In the genomic region with DNA sequence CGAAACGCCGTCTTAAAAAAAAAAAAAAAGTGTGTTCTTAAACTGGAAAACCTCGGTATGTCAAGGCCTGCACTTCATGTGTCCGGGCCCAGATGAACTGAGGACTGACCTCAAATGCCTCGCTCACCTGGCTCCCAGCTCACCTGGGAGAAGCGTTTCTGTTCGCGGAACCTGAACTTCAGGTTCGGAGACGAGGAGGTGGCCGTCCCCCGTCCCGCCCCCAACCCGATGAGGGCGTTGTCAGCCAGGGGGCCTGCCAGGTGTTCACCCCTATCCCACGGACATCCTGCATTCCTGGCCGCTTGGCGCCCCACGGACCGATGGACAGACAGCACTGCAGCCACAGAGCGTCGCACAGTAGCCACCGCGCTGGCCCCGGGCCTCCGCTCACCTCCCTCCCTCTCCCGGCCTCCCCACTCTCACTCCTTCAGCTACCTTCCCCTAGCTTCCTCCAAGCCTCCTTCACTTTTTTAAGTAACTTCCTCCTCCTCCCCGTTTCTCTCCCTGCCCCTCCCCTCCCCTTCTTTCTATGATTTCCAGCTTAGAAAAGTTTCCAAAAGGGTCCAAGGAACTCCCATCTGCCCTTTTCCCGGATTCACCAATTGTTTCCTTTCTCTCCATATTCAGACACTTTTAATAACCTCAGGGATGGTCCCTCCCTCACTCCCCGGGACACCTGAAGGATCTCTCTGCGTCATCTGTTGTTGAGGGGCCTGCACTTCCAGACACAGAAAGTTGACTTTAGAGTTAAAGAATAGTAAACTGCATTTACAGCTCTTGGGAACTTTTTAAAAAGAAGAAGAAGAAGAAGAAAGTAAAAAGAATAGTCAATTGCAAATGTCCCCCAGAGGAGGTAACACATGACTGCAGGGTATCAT, we compare ENCODE assay signal across 11 cellular contexts. TPM values are rescaled to one million over a fixed set of nuclear protein-coding genes. Genes with fewer than 3 reads are reported as not detected.
A peak's percentile ranks its signal among the peaks of the same experiment; 100 is the strongest.
DNase-seq lines count a peak whose midpoint lies in the region; ATAC-seq and TF ChIP-seq lines count a peak whose summit lies in the region.
"Had no signal": no experiment of that assay in that cellular context is flagged by ENCODE, and none has a peak within 500 bp of the region (broad histone marks: within the 10 kb centered on the region; RNA-seq: fewer than 3 reads in every experiment).

No MANE protein-coding gene starts in this region.

- TF ChIP-seq POLR2A in esophagus squamous epithelium (IDR thresholded peaks at IDR 0.05), result no peak
- TF ChIP-seq POLR2A in prostate gland (IDR thresholded peaks at IDR 0.05), result no peak

- ATAC-seq in central memory CD8-positive, alpha-beta T cell (replicated peaks; ENCODE audit: extremely low read depth, poor library complexity, severe bottlenecking), result no peak
- ATAC-seq in naive thymus-derived CD4-positive, alpha-beta T cell, result no peak
- no peak for ATAC-seq in left cardiac atrium

- TF ChIP-seq CTCF in DOHH2 (IDR thresholded peaks at IDR 0.05; ENCODE audit: low read depth, low read length, poor library complexity, severe bottlenecking) (no peak), MM.1S (IDR thresholded peaks at IDR 0.05; ENCODE audit: low read length) (no peak), esophagus squamous epithelium (IDR thresholded peaks at IDR 0.05) (no peak), prostate gland (IDR thresholded peaks at IDR 0.05) (no peak)

- no peaks in the 10 kb centered on the region for H3K27me3 Mint-ChIP-seq in central memory CD8-positive, alpha-beta T cell
- no peaks in the 10 kb centered on the region for H3K27me3 Mint-ChIP-seq in naive thymus-derived CD4-positive, alpha-beta T cell

- H3K9me2 ChIP-seq in DOHH2 (replicated peaks; ENCODE audit: control insufficient read depth, low read length), result no peaks in the 10 kb centered on the region
- H3K9me2 ChIP-seq in MM.1S (replicated peaks; ENCODE audit: insufficient read depth, low read length), result no peaks in the 10 kb centered on the region

- peak overlapping the region; percentile 58 for H3K4me3 Mint-ChIP-seq in central memory CD8-positive, alpha-beta T cell
- H3K4me3 Mint-ChIP-seq in naive thymus-derived CD4-positive, alpha-beta T cell, result peak overlapping the region; percentile 64 to 86 (median 81)

- H3K4me3 ChIP-seq in DOHH2 (ENCODE audit: low read length), result peak overlapping the region; percentile 37
- H3K4me3 ChIP-seq in MM.1S (ENCODE audit: low read length), result peak overlapping the region; percentile 26
- H3K4me3 ChIP-seq in naive thymus-derived CD4-positive, alpha-beta T cell (ENCODE audit: low read length), result peak overlapping the region; percentile 32
- no peak overlapping the region for H3K4me3 ChIP-seq in esophagus squamous epithelium
- no peak overlapping the region for H3K4me3 ChIP-seq in prostate gland
- H3K4me3 ChIP-seq: esophagus muscularis mucosa had no signal

- POLR2A ChIA-PET in naive thymus-derived CD4-positive, alpha-beta T cell (lab: Charles Lee), result interaction anchor here (0.6 to 3.7 kb wide), 18 partner anchors 9 to 881 kb away, joined by 3 to 21 read pairs (median 5); a partner anchor contains a TSS

- no peaks in the 10 kb centered on the region for H3K36me3 ChIP-seq in DOHH2 (ENCODE audit: control insufficient read depth, low read length)
- H3K36me3 ChIP-seq in MM.1S (replicated peaks; ENCODE audit: insufficient read depth, low read length), result no peaks in the 10 kb centered on the region
- no peaks in the 10 kb centered on the region for H3K36me3 ChIP-seq in naive thymus-derived CD4-positive, alpha-beta T cell (ENCODE audit: control insufficient read depth in 2 of 3, insufficient read depth in 3 of 3, low read length in 3 of 3)
- H3K36me3 ChIP-seq in esophagus squamous epithelium, result no peaks in the 10 kb centered on the region
- H3K36me3 ChIP-seq in prostate gland, result no peaks in the 10 kb centered on the region
- H3K36me3 ChIP-seq: esophagus muscularis mucosa had no signal

- H3K9me3 Mint-ChIP-seq in central memory CD8-positive, alpha-beta T cell, result no peaks in the 10 kb centered on the region
- peaks cover 0 to 4% (median 0%) of the 10 kb centered on the region in 11 donors for H3K9me3 Mint-ChIP-seq in naive thymus-derived CD4-positive, alpha-beta T cell

- H3K4me1 Mint-ChIP-seq in central memory CD8-positive, alpha-beta T cell, result peaks cover 67% of the 10 kb centered on the region
- H3K4me1 Mint-ChIP-seq in naive thymus-derived CD4-positive, alpha-beta T cell, result peaks cover 57 to 96% (median 86%) of the 10 kb centered on the region in 7 donors

- intact Hi-C loops in naive thymus-derived CD4-positive, alpha-beta T cell (cut with micrococcal nuclease), result loop anchor here in 1 of 2 donors (10.0 kb wide), 1 partner anchor 1038 kb away; a partner anchor contains a TSS
- intact Hi-C loops in left cardiac atrium (cut with DNase I) (no loop called here), esophagus squamous epithelium (cut with DNase I) (no loop called here), prostate gland (cut with DNase I) (no loop called here)

- 56 to 74% methylated on average over 24 to 30 of the region's 32 CpGs for WGBS in esophagus squamous epithelium, 2 donors
- 47% methylated on average over 32 of the region's 32 CpGs for WGBS in prostate gland

- peak overlapping the region; percentile 92 for H3K27ac ChIP-seq in DOHH2 (ENCODE audit: low read depth, low read length)
- H3K27ac ChIP-seq in MM.1S (ENCODE audit: low read length), result peak overlapping the region; percentile 47; the same call in 1 of the 2 replicates
- peak overlapping the region; percentile 64 for H3K27ac ChIP-seq in naive thymus-derived CD4-positive, alpha-beta T cell (ENCODE audit: low read depth, low read length)
- peak overlapping the region in 2 of 4 donors; percentile 21 to 34 for H3K27ac ChIP-seq in esophagus squamous epithelium
- no peak overlapping the region for H3K27ac ChIP-seq in prostate gland
- H3K27ac ChIP-seq: VCaP had no signal

- CTCF ChIA-PET in naive thymus-derived CD4-positive, alpha-beta T cell (lab: Charles Lee), result interaction anchor here (0.7 to 6.5 kb wide), 10 partner anchors 9 to 94 kb away, joined by 3 to 46 read pairs (median 6); a partner anchor contains a TSS

- H4K20me1 ChIP-seq in DOHH2 (ENCODE audit: control insufficient read depth, insufficient read depth, low read depth, low read length) (no peaks in the 10 kb centered on the region), MM.1S (ENCODE audit: insufficient read depth, low read length) (no peaks in the 10 kb centered on the region)

- H3K36me3 Mint-ChIP-seq in central memory CD8-positive, alpha-beta T cell (ENCODE audit: insufficient read depth), result peaks cover 6% of the 10 kb centered on the region
- H3K36me3 Mint-ChIP-seq in naive thymus-derived CD4-positive, alpha-beta T cell, result peaks cover 0 to 3% (median 0%) of the 10 kb centered on the region in 5 donors

- H3K9me3 ChIP-seq in DOHH2 (ENCODE audit: control insufficient read depth, insufficient read depth, low read length), result no peaks in the 10 kb centered on the region
- no peaks in the 10 kb centered on the region for H3K9me3 ChIP-seq in MM.1S (replicated peaks; ENCODE audit: insufficient read depth, low read length)
- no peaks in the 10 kb centered on the region for H3K9me3 ChIP-seq in naive thymus-derived CD4-positive, alpha-beta T cell (ENCODE audit: control insufficient read depth in 2 of 3, low read length in 3 of 3)
- no peaks in the 10 kb centered on the region for H3K9me3 ChIP-seq in esophagus squamous epithelium
- H3K9me3 ChIP-seq in prostate gland, result no peaks in the 10 kb centered on the region
- H3K9me3 ChIP-seq: esophagus muscularis mucosa had no signal

- peak overlapping the region; percentile 88 for H3K27ac Mint-ChIP-seq in central memory CD8-positive, alpha-beta T cell (ENCODE audit: low read depth)
- H3K27ac Mint-ChIP-seq in naive thymus-derived CD4-positive, alpha-beta T cell, result peak overlapping the region; percentile 88 to 98 (median 96)

- H3K4me2 ChIP-seq in DOHH2 (ENCODE audit: low read length) (peak overlapping the region; percentile 72), MM.1S (ENCODE audit: low read depth, low read length) (peak overlapping the region; percentile 61)

- no peaks in the 10 kb centered on the region for H3K27me3 ChIP-seq in DOHH2 (ENCODE audit: control insufficient read depth, low read length)
- H3K27me3 ChIP-seq in MM.1S (replicated peaks; ENCODE audit: insufficient read depth, low read length), result no peaks in the 10 kb centered on the region
- no peaks in the 10 kb centered on the region for H3K27me3 ChIP-seq in naive thymus-derived CD4-positive, alpha-beta T cell (ENCODE audit: control insufficient read depth in 2 of 2, insufficient read depth in 2 of 2, low read length in 2 of 2)
- no peaks in the 10 kb centered on the region for H3K27me3 ChIP-seq in esophagus squamous epithelium
- no peaks in the 10 kb centered on the region for H3K27me3 ChIP-seq in prostate gland (replicated peaks; ENCODE audit: insufficient read depth)
- H3K27me3 ChIP-seq: esophagus muscularis mucosa had no signal

- peak overlapping the region; percentile 5; the same call in 1 of the 2 replicates for H3K9ac ChIP-seq in MM.1S (ENCODE audit: low read length)

- H3K79me2 ChIP-seq in DOHH2 (ENCODE audit: control insufficient read depth, low read length) (no peaks in the 10 kb centered on the region), MM.1S (ENCODE audit: low read length) (no peaks in the 10 kb centered on the region)

- DNase-seq in MM.1S, result no peak
- DNase-seq in central memory CD8-positive, alpha-beta T cell (ENCODE audit: low spot score in 2 of 2), result no peak
- DNase-seq in naive thymus-derived CD4-positive, alpha-beta T cell, result no peak
- DNase-seq in stimulated activated CD4-positive, alpha-beta T cell treated with anti-CD3 and anti-CD28 coated beads, Interleukin-12 subunit alpha, Interleukin-12 subunit beta, amount 100 ng/mL, for 4 hours, result no peak
- no peak for DNase-seq in left cardiac atrium
- DNase-seq in esophagus squamous epithelium (lab: John Stamatoyannopoulos, UW), result no peak
- no peak for DNase-seq in prostate gland (ENCODE audit: low spot score)
- DNase-seq: NCI-H82 had no signal

- H2AFZ ChIP-seq in MM.1S (ENCODE audit: low read length), result peak overlapping the region; percentile 33; the same call in 1 of the 2 replicates

- H3K4me1 ChIP-seq in DOHH2 (ENCODE audit: control insufficient read depth, low read length) (peaks cover 45% of the 10 kb centered on the region), MM.1S (ENCODE audit: low read length) (peaks cover 43% of the 10 kb centered on the region), esophagus squamous epithelium (peaks cover 0 to 43% (median 17%) of the 10 kb centered on the region in 3 donors), prostate gland (replicated peaks) (no peaks in the 10 kb centered on the region)
- H3K4me1 ChIP-seq in naive thymus-derived CD4-positive, alpha-beta T cell (ENCODE audit: control insufficient read depth in 2 of 2, insufficient read depth in 2 of 2, low read length in 2 of 2), result peaks cover 53 to 78% of the 10 kb centered on the region in 2 donors

- peaks cover 15% of the 10 kb centered on the region for H3F3A ChIP-seq in DOHH2 (ENCODE audit: control insufficient read depth, insufficient read depth)
- peaks cover 38% of the 10 kb centered on the region for H3F3A ChIP-seq in MM.1S (ENCODE audit: insufficient read depth, low read length)

RNA-seq across cellular contexts. Expression of a gene that starts 22.7 kb away (rescaled TPM):
- 100 to 1,000 TPM in 1 of 5 experiments, 10 to 100 TPM in 4; 20.3 to 157 (median 45.2) TPM for total RNA-seq in naive thymus-derived CD4-positive, alpha-beta T cell
- 10 to 100 TPM; 51.6 to 70.5 TPM for polyA plus RNA-seq in naive thymus-derived CD4-positive, alpha-beta T cell
- total RNA-seq in left cardiac atrium (10 to 100 TPM; 27.2 to 28.4 TPM), esophagus squamous epithelium (10 to 100 TPM; 37.5 to 70.3 (median 47.7) TPM), prostate gland (10 to 100 TPM; 33.6 to 51.1 TPM)

RNA-seq across cellular contexts. Expression of a gene that starts 54.7 kb away (rescaled TPM):
- 10 to 100 TPM in 3 of 5 experiments, 1 to 10 TPM in 2; 7.5 to 46.2 (median 21.6) TPM for total RNA-seq in naive thymus-derived CD4-positive, alpha-beta T cell
- polyA plus RNA-seq in naive thymus-derived CD4-positive, alpha-beta T cell, result 10 to 100 TPM; 32.1 to 39.2 TPM
- total RNA-seq in left cardiac atrium, result 1 to 10 TPM; 3.0 to 3.9 TPM
- 10 to 100 TPM in 3 of 4 donors, 1 to 10 TPM in 1; 1.7 to 22.5 (median 11.5) TPM for total RNA-seq in esophagus squamous epithelium
- total RNA-seq in prostate gland, result 10 to 100 TPM in 1 of 2 donors, 1 to 10 TPM in 1; 9.9 to 15.8 TPM

Comparison
In these comparisons a context has a peak if more than half of its experiments do, and no peak if none do; other contexts are left out.
1. H3K27ac ChIP-seq: peak in DOHH2 (single experiment), MM.1S (single experiment) and naive thymus-derived CD4-positive, alpha-beta T cell (single experiment); none in prostate gland (0 of 2).
2. H3K4me3 ChIP-seq: peak in DOHH2 (single experiment), MM.1S (single experiment) and naive thymus-derived CD4-positive, alpha-beta T cell (single experiment); none in esophagus squamous epithelium (0 of 4) and prostate gland (0 of 2).